Comparison of ENCODE assay signal across 1 cellular context in the genomic region with DNA sequence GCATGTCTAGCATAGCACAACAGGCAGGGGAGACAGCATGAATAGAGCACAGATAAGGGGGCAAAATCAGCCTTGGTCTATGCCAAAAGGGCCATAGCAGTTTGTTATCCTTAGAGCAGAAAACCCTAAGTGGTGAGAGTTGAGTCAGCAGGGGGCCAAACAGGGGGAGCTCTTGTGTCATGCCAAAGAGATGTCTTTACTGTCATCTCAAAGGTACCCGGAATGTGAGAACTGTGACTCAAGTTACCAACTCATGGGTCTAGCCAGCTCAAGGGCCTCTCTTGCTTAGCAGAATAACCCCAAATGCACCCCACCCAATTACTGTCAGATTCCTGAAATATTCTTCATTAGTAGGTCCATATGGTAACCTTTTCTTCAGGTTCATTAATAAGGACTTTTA.
TF ChIP-seq lines count a peak whose summit lies in the region.

No MANE protein-coding gene starts in this region.

TF ChIP-seq in GM12878, 131 proteins besides CTCF, POLR2A, EP300 and RAD21 (continued from another document):
- TF ChIP-seq, protein P1, sequence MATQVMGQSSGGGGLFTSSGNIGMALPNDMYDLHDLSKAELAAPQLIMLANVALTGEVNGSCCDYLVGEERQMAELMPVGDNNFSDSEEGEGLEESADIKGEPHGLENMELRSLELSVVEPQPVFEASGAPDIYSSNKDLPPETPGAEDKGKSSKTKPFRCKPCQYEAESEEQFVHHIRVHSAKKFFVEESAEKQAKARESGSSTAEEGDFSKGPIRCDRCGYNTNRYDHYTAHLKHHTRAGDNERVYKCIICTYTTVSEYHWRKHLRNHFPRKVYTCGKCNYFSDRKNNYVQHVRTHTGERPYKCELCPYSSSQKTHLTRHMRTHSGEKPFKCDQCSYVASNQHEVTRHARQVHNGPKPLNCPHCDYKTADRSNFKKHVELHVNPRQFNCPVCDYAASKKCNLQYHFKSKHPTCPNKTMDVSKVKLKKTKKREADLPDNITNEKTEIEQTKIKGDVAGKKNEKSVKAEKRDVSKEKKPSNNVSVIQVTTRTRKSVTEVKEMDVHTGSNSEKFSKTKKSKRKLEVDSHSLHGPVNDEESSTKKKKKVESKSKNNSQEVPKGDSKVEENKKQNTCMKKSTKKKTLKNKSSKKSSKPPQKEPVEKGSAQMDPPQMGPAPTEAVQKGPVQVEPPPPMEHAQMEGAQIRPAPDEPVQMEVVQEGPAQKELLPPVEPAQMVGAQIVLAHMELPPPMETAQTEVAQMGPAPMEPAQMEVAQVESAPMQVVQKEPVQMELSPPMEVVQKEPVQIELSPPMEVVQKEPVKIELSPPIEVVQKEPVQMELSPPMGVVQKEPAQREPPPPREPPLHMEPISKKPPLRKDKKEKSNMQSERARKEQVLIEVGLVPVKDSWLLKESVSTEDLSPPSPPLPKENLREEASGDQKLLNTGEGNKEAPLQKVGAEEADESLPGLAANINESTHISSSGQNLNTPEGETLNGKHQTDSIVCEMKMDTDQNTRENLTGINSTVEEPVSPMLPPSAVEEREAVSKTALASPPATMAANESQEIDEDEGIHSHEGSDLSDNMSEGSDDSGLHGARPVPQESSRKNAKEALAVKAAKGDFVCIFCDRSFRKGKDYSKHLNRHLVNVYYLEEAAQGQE (IDR thresholded peaks at IDR 0.05; ENCODE audit: low read depth, low read length): no peak
- TF ChIP-seq, protein P2, sequence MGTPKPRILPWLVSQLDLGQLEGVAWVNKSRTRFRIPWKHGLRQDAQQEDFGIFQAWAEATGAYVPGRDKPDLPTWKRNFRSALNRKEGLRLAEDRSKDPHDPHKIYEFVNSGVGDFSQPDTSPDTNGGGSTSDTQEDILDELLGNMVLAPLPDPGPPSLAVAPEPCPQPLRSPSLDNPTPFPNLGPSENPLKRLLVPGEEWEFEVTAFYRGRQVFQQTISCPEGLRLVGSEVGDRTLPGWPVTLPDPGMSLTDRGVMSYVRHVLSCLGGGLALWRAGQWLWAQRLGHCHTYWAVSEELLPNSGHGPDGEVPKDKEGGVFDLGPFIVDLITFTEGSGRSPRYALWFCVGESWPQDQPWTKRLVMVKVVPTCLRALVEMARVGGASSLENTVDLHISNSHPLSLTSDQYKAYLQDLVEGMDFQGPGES (IDR thresholded peaks at IDR 0.05): no peak
